In the genomic region with DNA sequence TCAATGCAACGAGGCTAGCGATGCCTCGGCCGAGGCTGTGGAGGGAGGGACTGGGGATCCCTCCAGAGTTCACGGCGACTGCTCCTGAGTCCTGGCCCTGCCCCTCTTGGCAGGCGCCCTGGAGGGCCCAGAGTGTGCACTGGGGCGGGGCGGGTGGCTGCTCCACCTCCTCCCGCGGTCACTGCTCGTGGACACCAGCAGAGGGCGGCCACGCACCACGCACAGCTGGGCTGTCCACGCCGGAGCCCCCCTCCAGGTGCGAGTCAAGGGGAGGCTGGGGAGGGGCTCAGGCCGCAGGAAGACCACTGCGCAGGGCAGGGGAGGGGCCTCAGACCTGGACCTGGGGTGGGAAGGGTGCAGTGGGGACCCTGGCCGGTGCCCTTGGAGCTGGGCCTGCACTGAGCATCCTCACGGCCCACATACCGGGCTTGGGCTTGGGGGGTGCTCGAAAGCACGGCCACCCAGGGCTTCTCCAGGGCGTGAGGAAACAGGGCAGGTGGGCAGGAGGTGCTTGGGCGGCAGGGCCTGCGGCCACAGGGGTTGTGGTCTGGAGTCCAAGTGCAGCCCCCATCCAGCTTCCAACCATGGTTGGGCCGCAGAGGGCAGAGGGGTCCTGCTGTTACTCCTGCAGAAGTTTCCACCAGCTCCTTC, we compare ENCODE assay signal across 8 cellular contexts. TPM values are rescaled to one million over a fixed set of nuclear protein-coding genes. Genes with fewer than 3 reads are reported as not detected.
DNase-seq lines count a peak whose midpoint lies in the region; ATAC-seq, FAIRE-seq and TF ChIP-seq lines count a peak whose summit lies in the region.

No MANE protein-coding gene starts in this region.

- H2BK12ac ChIP-seq in H1 (ENCODE audit: low read depth, low read length): no peak overlapping the region

- no peak overlapping the region for H3K9ac ChIP-seq in H1 (replicated peaks in 1 of 4; ENCODE audit: extremely low read depth in 1 of 4, low read depth in 3 of 4, low read length in 3 of 4)

- no peak overlapping the region for H3K4ac ChIP-seq in H1 (replicated peaks; ENCODE audit: insufficient read length, low read depth, low read length)

- peak; percentile 97 for TF ChIP-seq CTCF in VCaP (conservative IDR thresholded peaks at IDR 0.05)
- peak in 2 of 3 experiments; percentile 6 to 40; a peak in 2 of 4 replicates for TF ChIP-seq CTCF in H1 (IDR thresholded peaks at IDR 0.05; ENCODE audit: control extremely low read depth in 1 of 3, insufficient read depth in 1 of 3, low read depth in 1 of 3, low read length in 3 of 3)

- no peaks in the 10 kb centered on the region for H3K79me1 ChIP-seq in H1 (ENCODE audit: low read depth, low read length)

- H4K20me1 ChIP-seq in H1 (replicated peaks in 1 of 2; ENCODE audit: control insufficient read depth in 1 of 2, insufficient read depth in 2 of 2, low read length in 2 of 2): no peaks in the 10 kb centered on the region

- no peak overlapping the region; the same call in 1 of the 2 replicates for H4K8ac ChIP-seq in H1 (ENCODE audit: extremely low read depth, insufficient read depth, low read length)

- no peak overlapping the region for H4K91ac ChIP-seq in H1 (replicated peaks; ENCODE audit: insufficient read length, low read length)

- H4K5ac ChIP-seq in H1 (ENCODE audit: insufficient read length, low read depth, low read length): no peak overlapping the region

- no peak overlapping the region for H3K23ac ChIP-seq in H1 (ENCODE audit: insufficient read length)

- DNase-seq in 8988T (peak; percentile 66), GM19239 (ENCODE audit: insufficient read length, low spot score) (peak; percentile 44), H1 (ENCODE audit: low read depth in 1 of 2, low spot score in 2 of 2) (peak in 1 of 2 experiments; percentile 43), sciatic nerve (ENCODE audit: low spot score) (no peak), posterior vena cava (ENCODE audit: low spot score) (no peak), NCI-H2107 (lab: John Stamatoyannopoulos, UW) (no peak)

- no peaks in the 10 kb centered on the region for H3K27me3 ChIP-seq in H1 (replicated peaks in 1 of 4; ENCODE audit: control insufficient read depth in 3 of 4, extremely low read depth in 1 of 4, insufficient read depth in 3 of 4, low read length in 3 of 4)

- TF ChIP-seq EP300 in H1 (IDR thresholded peaks at IDR 0.05; ENCODE audit: borderline replicate concordance in 1 of 2, low read depth in 2 of 2, low read length in 2 of 2): no peak

- no peak overlapping the region for H3K18ac ChIP-seq in H1 (ENCODE audit: extremely low read depth, low read length)

- H2BK5ac ChIP-seq in H1 (ENCODE audit: low read depth, low read length): no peak overlapping the region

- peak; percentile 78 for ATAC-seq in sciatic nerve
- no peak for ATAC-seq in GM19455 (IDR thresholded peaks at IDR 0.05; ENCODE audit: unreplicated experiment)

- H3K36me3 ChIP-seq in H1 (ENCODE audit: control insufficient read depth in 2 of 4, insufficient read depth in 4 of 4, low read length in 3 of 4): no peaks in the 10 kb centered on the region; a peak in 1 of 8 replicates

- POLR2A ChIA-PET in H1 (lab: Charles Lee; ENCODE audit: partially characterized antibody): no interaction called here

- H3K4me3 ChIP-seq in H1 (ENCODE audit: extremely low read depth in 1 of 4, insufficient read depth in 2 of 4, low read depth in 3 of 4, low read length in 4 of 4): no peak overlapping the region

- no peak overlapping the region for H3K56ac ChIP-seq in H1 (replicated peaks; ENCODE audit: insufficient read length, low read depth, low read length)

- intact Hi-C loops in sciatic nerve (cut with DNase I): loop anchor here (10.0 kb wide), 1 partner anchor 593 kb away; no protein-coding TSS in a partner anchor
- intact Hi-C loops in posterior vena cava (cut with DNase I): loop anchor here in 1 of 2 donors (10.0 kb wide), 1 partner anchor 603 kb away; no protein-coding TSS in a partner anchor

- no peaks in the 10 kb centered on the region for H3K4me1 ChIP-seq in H1 (replicated peaks in 1 of 4; ENCODE audit: control insufficient read depth in 3 of 4, insufficient read depth in 4 of 4, low read length in 3 of 4)

- no peak overlapping the region for H2AK5ac ChIP-seq in H1 (ENCODE audit: low read depth, low read length)

- H2AFZ ChIP-seq in H1 (ENCODE audit: low read length): no peak overlapping the region

- CTCF ChIA-PET in H1 (lab: Charles Lee; ENCODE audit: partially characterized antibody): no interaction called here

- no peaks in the 10 kb centered on the region for H3K23me2 ChIP-seq in H1 (ENCODE audit: low read depth, low read length)

- peaks cover 85 to 100% of the 10 kb centered on the region in 2 experiments for H3K9me3 ChIP-seq in H1 (ENCODE audit: insufficient read depth in 2 of 2, low read depth in 1 of 2, low read length in 1 of 2)

- no peak overlapping the region for H2BK120ac ChIP-seq in H1 (replicated peaks; ENCODE audit: low read depth, low read length)

- no peaks in the 10 kb centered on the region for H3K79me2 ChIP-seq in H1 (ENCODE audit: control insufficient read depth in 1 of 2, insufficient read depth in 2 of 2, low read length in 2 of 2)

- no peak overlapping the region for H3K4me2 ChIP-seq in H1 (ENCODE audit: insufficient read depth in 1 of 2, low read depth in 2 of 2, low read length in 2 of 2)

- 93% methylated on average over 7 of the region's 29 CpGs; no CpG with 5 or more reads in 1 of the 2 experiments for WGBS in H1 (ENCODE audit: extremely low coverage in 1 of 2, insufficient coverage in 1 of 2, insufficient read length in 1 of 2, insufficient replicate concordance in 2 of 2, low coverage in 1 of 2, low lambda C conversion rate in 2 of 2, missing lambda C conversion rate in 1 of 2), 2 experiments

- H2BK15ac ChIP-seq in H1 (ENCODE audit: low read length): no peak overlapping the region

- no peak for TF ChIP-seq POLR2A in H1 (IDR thresholded peaks at IDR 0.05; ENCODE audit: control extremely low read depth in 1 of 2, low read depth in 2 of 2, low read length in 2 of 2)

- FAIRE-seq in GM19239 (lab: Jason Lieb, UNC) (no peak), H1 (lab: Jason Lieb, UNC) (no peak)

- peak; percentile 25 to 41; a peak in 2 of 4 replicates for TF ChIP-seq RAD21 in H1 (IDR thresholded peaks at IDR 0.05 in 1 of 2, conservative IDR thresholded peaks at IDR 0.05 in 1 of 2; ENCODE audit: low read depth in 2 of 2, low read length in 2 of 2)

- H3K14ac ChIP-seq in H1 (ENCODE audit: insufficient read length): no peak overlapping the region

- no peak overlapping the region for H2BK20ac ChIP-seq in H1 (ENCODE audit: low read length)

- no peak overlapping the region for H3K27ac ChIP-seq in VCaP
- H3K27ac ChIP-seq in H1 (ENCODE audit: low read depth, low read length): no peak overlapping the region

TF ChIP-seq in H1, 55 proteins besides CTCF, POLR2A, EP300 and RAD21:
- no peak for TF ChIP-seq SIN3A (conservative IDR thresholded peaks at IDR 0.05 in 1 of 2, IDR thresholded peaks at IDR 0.05 in 1 of 2; ENCODE audit: low read depth in 1 of 2, low read length in 2 of 2)
- TF ChIP-seq SRF (IDR thresholded peaks at IDR 0.05; ENCODE audit: low read depth, low read length): no peak
- TF ChIP-seq CBX8 (IDR thresholded peaks at IDR 0.05; ENCODE audit: borderline replicate concordance, low read depth, low read length): no peak
- no peak for TF ChIP-seq USF2 (IDR thresholded peaks at IDR 0.05; ENCODE audit: low read length)
- TF ChIP-seq GTF2F1 (IDR thresholded peaks at IDR 0.05; ENCODE audit: borderline replicate concordance, low read depth, low read length): no peak
- no peak for TF ChIP-seq KDM5A (IDR thresholded peaks at IDR 0.05; ENCODE audit: low read length)
- no peak for TF ChIP-seq CTBP2 (IDR thresholded peaks at IDR 0.05; ENCODE audit: borderline replicate concordance, insufficient read depth, insufficient read length, low read length)
- TF ChIP-seq HDAC6 (IDR thresholded peaks at IDR 0.05; ENCODE audit: low read depth, low read length): no peak
- no peak for TF ChIP-seq GABPA (IDR thresholded peaks at IDR 0.05; ENCODE audit: borderline replicate concordance, insufficient read depth, low read length)
- TF ChIP-seq SAP30 (IDR thresholded peaks at IDR 0.05; ENCODE audit: insufficient read depth, insufficient replicate concordance, low read length): no peak
- no peak for TF ChIP-seq ATF2 (IDR thresholded peaks at IDR 0.05; ENCODE audit: low read length)
- no peak for TF ChIP-seq PHF8 (conservative IDR thresholded peaks at IDR 0.05; ENCODE audit: low read depth, low read length)
- TF ChIP-seq BRCA1 (IDR thresholded peaks at IDR 0.05; ENCODE audit: low read depth, low read length): no peak

RNA-seq across cellular contexts. Expression of gene TTC34, which starts 20.6 kb away (rescaled TPM):
- 0.36 and 0.50 TPM in 2 replicates for total RNA-seq in H1 (2021; fragmentation: NEBNext Ultra II Directional; extraction: Animal tissue kit (Norgen Biotek cat#: 25700))
- polyA plus RNA-seq in H1 (2011; rRNA removed): 0.23 and 0.44 TPM in 2 replicates
- polyA plus RNA-seq in H1 (2011; cell fraction: cytosol; rRNA removed): 0.27 TPM
- polyA plus RNA-seq in H1 (2011; cell fraction: nucleus; rRNA removed): 1.8 TPM
- polyA plus RNA-seq in H1 (2012, experiment 1 of 2): 0.19 to 0.24 TPM (median 0.20 TPM) in 4 replicates
- polyA plus RNA-seq in H1 (2012, experiment 2 of 2): 0.13 TPM
- polyA plus RNA-seq in H1 (2013, experiment 1 of 2): 0.10 TPM
- 0.09 TPM for polyA plus RNA-seq in H1 (2013, experiment 2 of 2)
- 0.54 and 1.2 TPM in 2 replicates for polyA minus RNA-seq in H1 (2011; rRNA and poly(A)+ RNA removed)
- polyA minus RNA-seq in H1 (2011; cell fraction: cytosol; rRNA and poly(A)+ RNA removed): 0.44 TPM
- 3.8 TPM for polyA minus RNA-seq in H1 (2011; cell fraction: nucleus; rRNA and poly(A)+ RNA removed)
- total RNA-seq in sciatic nerve: 1.4 TPM
- total RNA-seq in posterior vena cava: under 1 TPM; 0.24 to 0.46 TPM

Comparison
In these comparisons a context has a peak if more than half of its experiments do, and no peak if none do; other contexts are left out.
1. DNase-seq: peak in 8988T (single experiment) and GM19239 (single experiment); none in sciatic nerve (single experiment), posterior vena cava (single experiment) and NCI-H2107 (single experiment).